14 cellular contexts compared by ENCODE assay signal in the genomic region with DNA sequence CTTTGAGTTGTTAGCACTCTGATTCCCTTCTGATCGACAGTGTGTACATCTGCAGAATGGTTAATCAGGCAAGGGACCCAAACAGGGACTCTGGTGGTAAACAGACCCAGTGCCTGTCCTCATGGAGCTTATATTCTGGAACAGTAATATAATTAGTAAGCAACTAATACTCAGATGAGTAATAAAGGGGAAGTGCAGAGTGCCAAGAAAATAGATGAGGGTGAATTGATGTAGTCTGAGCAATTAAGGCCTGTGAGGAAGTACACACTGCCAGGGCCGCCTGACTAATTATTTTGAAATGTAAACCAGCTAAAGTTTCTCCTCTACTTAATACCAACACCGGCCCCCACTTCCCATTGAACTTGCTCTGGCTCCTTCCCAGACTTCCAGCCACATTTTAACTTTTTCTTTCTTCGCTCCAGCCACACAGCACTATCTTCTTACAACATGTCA. TPM values are rescaled to one million over a fixed set of nuclear protein-coding genes. Genes with fewer than 3 reads are reported as not detected.
A peak's percentile ranks its signal among the peaks of the same experiment; 100 is the strongest.
DNase-seq lines count a peak whose midpoint lies in the region; ATAC-seq, FAIRE-seq and TF ChIP-seq lines count a peak whose summit lies in the region.
"Had no signal": no experiment of that assay in that cellular context is flagged by ENCODE, and none has a peak within 500 bp of the region (broad histone marks: within the 10 kb centered on the region; RNA-seq: fewer than 3 reads in every experiment).

No MANE protein-coding gene starts in this region.

- H3K36me3 Mint-ChIP-seq in T-helper 17 cell (ENCODE audit: low read depth) = no peaks in the 10 kb centered on the region

- peaks cover 90% of the 10 kb centered on the region for H3K79me2 ChIP-seq in GM23248 (ENCODE audit: insufficient read depth)

- H3K36me3 ChIP-seq in GM23248 (ENCODE audit: low read depth) = peaks cover 21% of the 10 kb centered on the region; the same call in 1 of the 2 replicates
- peaks cover 2 to 3% of the 10 kb centered on the region in 2 donors for H3K36me3 ChIP-seq in small intestine (ENCODE audit: control insufficient read depth in 2 of 2, insufficient read depth in 2 of 2, low read length in 2 of 2)
- H3K36me3 ChIP-seq in WERI-Rb-1 = peaks cover 22% of the 10 kb centered on the region
- H3K36me3 ChIP-seq: thoracic aorta had no signal

- ATAC-seq in T-helper 17 cell (no peak), GM21619 (IDR thresholded peaks at IDR 0.05; ENCODE audit: unreplicated experiment) (no peak), HG03097 (IDR thresholded peaks at IDR 0.05; ENCODE audit: low FRiP score, unreplicated experiment) (no peak)
- ATAC-seq: right cardiac atrium had no signal

- H3K9me2 ChIP-seq in GM23248 (ENCODE audit: insufficient read depth) = no peaks in the 10 kb centered on the region

- H3K27ac ChIP-seq in GM23248 = peak overlapping the region; percentile 59
- H3K27ac ChIP-seq in small intestine (ENCODE audit: low read depth in 1 of 2, low read length in 1 of 2) = no peak overlapping the region
- H3K27ac ChIP-seq in WERI-Rb-1 = no peak overlapping the region
- H3K27ac ChIP-seq: KMS-11 had no signal

- peaks cover 10% of the 10 kb centered on the region for H3K4me1 Mint-ChIP-seq in T-helper 17 cell

- H3K4me2 ChIP-seq in GM23248 (ENCODE audit: unreplicated experiment) = peak overlapping the region; percentile 53
- H3K4me2 ChIP-seq: KMS-11 had no signal

- TF ChIP-seq CTCF in fibroblast of the aortic adventitia (IDR thresholded peaks at IDR 0.05; ENCODE audit: insufficient read depth, low read length) (no peak), WERI-Rb-1 (IDR thresholded peaks at IDR 0.05; ENCODE audit: low read depth, low read length) (no peak)

- H4K20me1 ChIP-seq in GM23248 (ENCODE audit: insufficient read depth) = no peaks in the 10 kb centered on the region

- peaks cover 26% of the 10 kb centered on the region for H3K4me1 ChIP-seq in GM23248 (ENCODE audit: insufficient read depth)
- H3K4me1 ChIP-seq in small intestine (ENCODE audit: control insufficient read depth in 2 of 2, insufficient read depth in 1 of 2, low read depth in 1 of 2, low read length in 1 of 2) = peaks cover 10% of the 10 kb centered on the region in 2 donors

- H3K9me3 ChIP-seq in GM23248 (ENCODE audit: low read depth) = no peaks in the 10 kb centered on the region
- H3K9me3 ChIP-seq in T-helper 17 cell (ENCODE audit: control insufficient read depth, low read length, poor library complexity, severe bottlenecking) = peaks cover 3% of the 10 kb centered on the region
- H3K9me3 ChIP-seq in small intestine (ENCODE audit: control insufficient read depth, low read depth) = no peaks in the 10 kb centered on the region
- H3K9me3 ChIP-seq in WERI-Rb-1 (ENCODE audit: severe bottlenecking) = no peaks in the 10 kb centered on the region
- H3K9me3 ChIP-seq: thoracic aorta had no signal

- WGBS in GM23248 (ENCODE audit: low coverage in 1 of 2, low lambda C conversion rate in 2 of 2, missing lambda C conversion rate in 2 of 2), 2 experiments = 24 to 26% methylated on average over 4 of the region's 4 CpGs
- 61 to 84% (median 70%) methylated on average over 4 of the region's 4 CpGs for WGBS in small intestine, 3 donors

- no peak overlapping the region for H3K4me3 Mint-ChIP-seq in T-helper 17 cell

- no peaks in the 10 kb centered on the region for H3K27me3 Mint-ChIP-seq in T-helper 17 cell

- H3K27me3 ChIP-seq in GM23248 (replicated peaks; ENCODE audit: insufficient read depth) (no peaks in the 10 kb centered on the region), small intestine (ENCODE audit: control insufficient read depth in 2 of 2, insufficient read depth in 2 of 2, low read length in 2 of 2) (no peaks in the 10 kb centered on the region), WERI-Rb-1 (ENCODE audit: insufficient read depth, low read depth, severe bottlenecking) (no peaks in the 10 kb centered on the region)
- H3K27me3 ChIP-seq: heart right ventricle had no signal

- FAIRE-seq in small intestine (lab: Jason Lieb, UNC) = no peak

- DNase-seq in GM23248 (peak; percentile 95), T-helper 17 cell (no peak), fibroblast of the aortic adventitia (ENCODE audit: low read depth) (peak; percentile 74), small intestine (peak; percentile 10), WERI-Rb-1 (no peak), SHP77 treated with DMSO at 0.1 percent for 48 hours (lab: John Stamatoyannopoulos, UW) (no peak)
- DNase-seq: activated effector memory CD4-positive, alpha-beta T cell treated with Interleukin-2 at 50 U/mL for 16 hours; heart right ventricle; right cardiac atrium; Right ventricle myocardium superior had no signal

- H3K4me3 ChIP-seq in GM23248 (peak overlapping the region; percentile 56), fibroblast of the aortic adventitia (ENCODE audit: low read depth, low read length) (no peak overlapping the region), small intestine (ENCODE audit: low read depth in 1 of 2, low read length in 2 of 2) (no peak overlapping the region), WERI-Rb-1 (ENCODE audit: low read depth, low read length) (no peak overlapping the region)
- H3K4me3 ChIP-seq: heart right ventricle, thoracic aorta had no signal

- peak overlapping the region; percentile 32; the same call in 1 of the 2 replicates for H3K9ac ChIP-seq in GM23248
- H3K9ac ChIP-seq: KMS-11 had no signal

- H2AFZ ChIP-seq in GM23248 = no peak overlapping the region

- in situ Hi-C loops in GM23248 (cut with MboI) = no loop called here

- H3K27ac Mint-ChIP-seq in T-helper 17 cell = peak overlapping the region; percentile 72

- H3F3A ChIP-seq in GM23248 (ENCODE audit: insufficient read depth) = peaks cover 52% of the 10 kb centered on the region

RNA-seq across cellular contexts. Expression of gene DHX29, which starts 4.2 kb away (rescaled TPM):
- total RNA-seq in GM23248 (2014; rRNA removed; shearing (Covaris generic)) = 33.6 and 35.8 TPM in 2 replicates
- polyA plus RNA-seq in GM23248 (2016; fragmentation: Nextera tagmentation; extraction: Ambion mirVana) = 65.6 and 70.2 TPM in 2 replicates
- 10 to 100 TPM; 12.7 to 19.0 TPM for total RNA-seq in T-helper 17 cell
- total RNA-seq in fibroblast of the aortic adventitia (ENCODE audit: low replicate concordance) = 36.7 and 53.4 TPM in 2 replicates
- 10 to 100 TPM in 1 of 3 donors, 1 to 10 TPM in 2; 7.3 to 11.1 (median 9.4) TPM for polyA plus RNA-seq in small intestine

RNA-seq across cellular contexts. Expression of gene MTREX, which starts 4.5 kb away (rescaled TPM):
- total RNA-seq in GM23248 (2014; rRNA removed; shearing (Covaris generic)) = 41.4 and 57.0 TPM in 2 replicates
- polyA plus RNA-seq in GM23248 (2016; fragmentation: Nextera tagmentation; extraction: Ambion mirVana) (23.5 and 26.4 TPM in 2 replicates), small intestine (10 to 100 TPM; 21.1 to 48.3 (median 26.5) TPM)
- total RNA-seq in T-helper 17 cell (10 to 100 TPM; 61.0 to 73.7 TPM), fibroblast of the aortic adventitia (ENCODE audit: low replicate concordance) (102 and 123 TPM in 2 replicates)

Comparison
In these comparisons a context has a peak if more than half of its experiments do, and no peak if none do; other contexts are left out.
1. DNase-seq: peak in GM23248 (single experiment), fibroblast of the aortic adventitia (single experiment) and small intestine (single experiment); none in T-helper 17 cell (0 of 3), WERI-Rb-1 (single experiment) and SHP77 treated with DMSO at 0.1 percent for 48 hours (single experiment).